In genomic region chr1:206698990-206699586, GRCh38 we compare ENCODE assay signal across 17 cellular contexts. TPM values are rescaled to one million over a fixed set of nuclear protein-coding genes. Genes with fewer than 3 reads are reported as not detected.
DNase-seq lines count a peak whose midpoint lies in the region; ATAC-seq and TF ChIP-seq lines count a peak whose summit lies in the region.
"Had no signal": no experiment of that assay in that cellular context is flagged by ENCODE, and none has a peak within 500 bp of the region (broad histone marks: within the 10 kb centered on the region; RNA-seq: fewer than 3 reads in every experiment).

No MANE protein-coding gene starts in this region.

- TF ChIP-seq POLR2A in breast epithelium (IDR thresholded peaks at IDR 0.05): no peak

- DNase-seq in CD14-positive monocyte (ENCODE audit: low spot score) (no peak), breast epithelium (ENCODE audit: low spot score in 2 of 2) (no peak), neural progenitor cell (ENCODE audit: low spot score) (no peak), foreskin keratinocyte (no peak), NCI-H1930 (lab: John Stamatoyannopoulos, UW) (no peak), mucosa of descending colon (no peak)
- DNase-seq: activated B cell treated with CpG ODN at 0.5 μM for 24 hours; activated T-cell treated with anti-CD3 and anti-CD28 coated beads, Interleukin-2, amount 50 U/mL, for 1 hour; Calu3; endodermal cell; hippocampal formation; NCI-H1048; NCI-H446; stimulated activated CD4-positive, alpha-beta T cell treated with anti-CD3 and anti-CD28 coated beads, Interleukin-2, amount 100 ng/mL, for 48 hours; stimulated activated naive CD8-positive, alpha-beta T cell treated with anti-CD3 and anti-CD28 coated beads, Interleukin-15, amount 100 ng/mL, for 72 hours had no signal

- TF ChIP-seq CTCF in CD14-positive monocyte (IDR thresholded peaks at IDR 0.05): no peak
- no peak for TF ChIP-seq CTCF in breast epithelium (IDR thresholded peaks at IDR 0.05)
- no peak for TF ChIP-seq CTCF in neural progenitor cell (IDR thresholded peaks at IDR 0.05)
- TF ChIP-seq CTCF in foreskin keratinocyte (conservative IDR thresholded peaks at IDR 0.05): no peak
- TF ChIP-seq CTCF in mucosa of descending colon (IDR thresholded peaks at IDR 0.05): no peak

- no peak overlapping the region for H3K4me2 ChIP-seq in neural progenitor cell

- H3K36me3 Mint-ChIP-seq in CD14-positive monocyte (peaks cover 30 to 59% of the 10 kb centered on the region in 2 donors), IgD-negative memory B cell (no peaks in the 10 kb centered on the region), neural progenitor cell (peaks cover 23% of the 10 kb centered on the region)

- ATAC-seq in HG02642 (IDR thresholded peaks at IDR 0.05; ENCODE audit: poor library complexity, unreplicated experiment) (no peak), foreskin keratinocyte (no peak), mucosa of descending colon (no peak)
- ATAC-seq: stimulated activated naive CD8-positive, alpha-beta T cell treated with anti-CD3 and anti-CD28 coated beads, Interleukin-15, amount 100 ng/mL, for 72 hours had no signal

- H3K27ac ChIP-seq in breast epithelium (peak overlapping the region; percentile 40 to 80), neural progenitor cell (no peak overlapping the region), foreskin keratinocyte (no peak overlapping the region)

- no peaks in the 10 kb centered on the region for H3K27me3 ChIP-seq in breast epithelium
- no peaks in the 10 kb centered on the region for H3K27me3 ChIP-seq in neural progenitor cell
- no peaks in the 10 kb centered on the region for H3K27me3 ChIP-seq in foreskin keratinocyte

- H3K36me3 ChIP-seq in breast epithelium (no peaks in the 10 kb centered on the region), neural progenitor cell (no peaks in the 10 kb centered on the region), mucosa of descending colon (ENCODE audit: low read depth) (no peaks in the 10 kb centered on the region)

- no peak overlapping the region for H3K9ac ChIP-seq in neural progenitor cell

- peaks cover 69% of the 10 kb centered on the region for H3K79me2 ChIP-seq in neural progenitor cell (ENCODE audit: low read depth)

- H3K4me1 ChIP-seq in breast epithelium: peaks cover 16% of the 10 kb centered on the region in 2 donors
- peaks cover 33% of the 10 kb centered on the region for H3K4me1 ChIP-seq in neural progenitor cell
- H3K4me1 ChIP-seq in foreskin keratinocyte: no peaks in the 10 kb centered on the region
- H3K4me1 ChIP-seq in mucosa of descending colon (ENCODE audit: low read depth): peaks cover 15% of the 10 kb centered on the region

- H3K4me1 Mint-ChIP-seq in CD14-positive monocyte (peaks cover 94% of the 10 kb centered on the region), IgD-negative memory B cell (peaks cover 38 to 74% (median 62%) of the 10 kb centered on the region in 3 donors), neural progenitor cell (peaks cover 64% of the 10 kb centered on the region)

- H3K9me3 Mint-ChIP-seq in CD14-positive monocyte (no peaks in the 10 kb centered on the region), IgD-negative memory B cell (no peaks in the 10 kb centered on the region), neural progenitor cell (no peaks in the 10 kb centered on the region)
- H3K9me3 Mint-ChIP-seq: activated B cell treated with CpG ODN at 0.5 μM for 24 hours; endodermal cell; stimulated activated naive CD8-positive, alpha-beta T cell treated with anti-CD3 and anti-CD28 coated beads, Interleukin-15, amount 100 ng/mL, for 72 hours had no signal

- H3K4me3 Mint-ChIP-seq in CD14-positive monocyte (peak overlapping the region; percentile 53 to 70), IgD-negative memory B cell (no peak overlapping the region), neural progenitor cell (no peak overlapping the region)
- H3K4me3 Mint-ChIP-seq: activated B cell treated with CpG ODN at 0.5 μM for 24 hours; endodermal cell; stimulated activated naive CD8-positive, alpha-beta T cell treated with anti-CD3 and anti-CD28 coated beads, Interleukin-15, amount 100 ng/mL, for 72 hours had no signal

- H3K9me3 ChIP-seq in breast epithelium (no peaks in the 10 kb centered on the region), neural progenitor cell (ENCODE audit: low read depth) (no peaks in the 10 kb centered on the region), mucosa of descending colon (no peaks in the 10 kb centered on the region)

- H2AFZ ChIP-seq in neural progenitor cell (replicated peaks): no peak overlapping the region

- H3K4me3 ChIP-seq in breast epithelium (no peak overlapping the region), neural progenitor cell (no peak overlapping the region), mucosa of descending colon (no peak overlapping the region)

- peaks cover 97% of the 10 kb centered on the region for H4K20me1 ChIP-seq in neural progenitor cell (ENCODE audit: low read depth)

- H3K27ac Mint-ChIP-seq in CD14-positive monocyte: peak overlapping the region; percentile 73 to 90 (median 81)
- peak overlapping the region in 2 of 3 donors; percentile 48 to 75 for H3K27ac Mint-ChIP-seq in IgD-negative memory B cell
- H3K27ac Mint-ChIP-seq in neural progenitor cell: peak overlapping the region; percentile 12
- H3K27ac Mint-ChIP-seq: activated B cell treated with CpG ODN at 0.5 μM for 24 hours, endodermal cell had no signal

- peaks cover 20% of the 10 kb centered on the region for H3F3A ChIP-seq in neural progenitor cell (ENCODE audit: low read depth)

- intact Hi-C loops in CD14-positive monocyte (cut with micrococcal nuclease) (no loop called here), breast epithelium (cut with DNase I; ENCODE audit: low total_unique reads) (no loop called here), mucosa of descending colon (cut with DNase I, micrococcal nuclease) (no loop called here)

- H3K27me3 Mint-ChIP-seq in CD14-positive monocyte (ENCODE audit: low read depth in 3 of 3) (peaks cover 0 to 3% (median 2%) of the 10 kb centered on the region in 3 donors), IgD-negative memory B cell (no peaks in the 10 kb centered on the region), neural progenitor cell (ENCODE audit: insufficient read depth, low read depth) (no peaks in the 10 kb centered on the region)
- H3K27me3 Mint-ChIP-seq: activated B cell treated with CpG ODN at 0.5 μM for 24 hours; stimulated activated naive CD8-positive, alpha-beta T cell treated with anti-CD3 and anti-CD28 coated beads, Interleukin-15, amount 100 ng/mL, for 72 hours had no signal

RNA-seq across cellular contexts. Expression of gene MAPKAPK2, which starts 14.4 kb away (rescaled TPM):
- 1 to 10 TPM; 1.6 to 2.2 TPM for polyA plus RNA-seq in CD14-positive monocyte
- 4.1 TPM for polyA plus RNA-seq in IgD-negative memory B cell
- total RNA-seq in breast epithelium: 10 to 100 TPM; 47.4 to 69.2 (median 67.2) TPM
- total RNA-seq in neural progenitor cell (ENCODE audit: low replicate concordance): 24.7 and 38.7 TPM in 2 replicates
- total RNA-seq in foreskin keratinocyte: 63.7 and 64.0 TPM in 2 replicates
- 52.4 and 57.9 TPM in 2 replicates for polyA plus RNA-seq in foreskin keratinocyte
- 10 to 100 TPM; 68.4 to 75.2 (median 72.1) TPM for total RNA-seq in mucosa of descending colon

Comparison
In these comparisons a context has a peak if more than half of its experiments do, and no peak if none do; other contexts are left out.
1. H3K27ac Mint-ChIP-seq: peak in every context shown above with its lines; median percentile 81 in CD14-positive monocyte; 62 in IgD-negative memory B cell; 12 in neural progenitor cell.
2. H3K4me3 Mint-ChIP-seq: peak in CD14-positive monocyte (2 of 2); none in IgD-negative memory B cell (0 of 4) and neural progenitor cell (single experiment).
3. H3K27ac ChIP-seq: peak in breast epithelium (2 of 2); none in neural progenitor cell (single experiment) and foreskin keratinocyte (single experiment).